ENCODE assay signal across 9 cellular contexts in the genomic region with DNA sequence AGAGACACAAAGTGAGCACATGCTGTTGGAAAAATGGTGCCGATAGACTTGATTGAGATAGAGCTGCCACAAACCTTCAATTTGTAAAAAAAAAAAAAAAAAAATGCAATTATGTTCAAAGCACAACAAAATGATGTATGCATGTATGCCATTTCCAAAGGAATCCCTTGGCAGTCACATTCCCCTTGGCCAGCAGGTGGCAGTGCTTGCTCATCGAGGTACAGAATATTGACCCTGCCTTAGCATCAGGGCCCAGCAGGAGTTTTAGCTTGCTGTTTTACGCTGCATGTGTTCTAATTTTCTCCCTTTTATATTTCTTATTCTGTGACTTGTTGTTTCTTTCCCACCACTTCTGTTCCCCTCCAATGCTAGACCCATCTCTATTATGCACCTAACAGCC. TPM values are rescaled to one million over a fixed set of nuclear protein-coding genes. Genes with fewer than 3 reads are reported as not detected.
DNase-seq lines count a peak whose midpoint lies in the region; ATAC-seq and TF ChIP-seq lines count a peak whose summit lies in the region.
"Had no signal": no experiment of that assay in that cellular context is flagged by ENCODE, and none has a peak within 500 bp of the region (broad histone marks: within the 10 kb centered on the region; RNA-seq: fewer than 3 reads in every experiment).

No MANE protein-coding gene starts in this region.

- H3K27ac Mint-ChIP-seq in activated T-cell treated with anti-CD3 and anti-CD28 coated beads, Interleukin-2, amount 50 U/mL, for 24 hours: peak overlapping the region; percentile 80
- no peak overlapping the region for H3K27ac Mint-ChIP-seq in neural crest cell (ENCODE audit: unreplicated experiment)
- H3K27ac Mint-ChIP-seq: activated naive CD8-positive, alpha-beta T cell had no signal

- TF ChIP-seq POLR2A in stomach (IDR thresholded peaks at IDR 0.05): no peak

- WGBS in stomach, 5 donors: 7 to 24% (median 22%) methylated on average over 3 of the region's 3 CpGs

- no peaks in the 10 kb centered on the region for H3K9me3 Mint-ChIP-seq in activated T-cell treated with anti-CD3 and anti-CD28 coated beads, Interleukin-2, amount 50 U/mL, for 24 hours
- H3K9me3 Mint-ChIP-seq in neural crest cell: peaks cover 7% of the 10 kb centered on the region

- no peaks in the 10 kb centered on the region for H3K4me1 ChIP-seq in stomach

- TF ChIP-seq EP300 in stomach (IDR thresholded peaks at IDR 0.05): no peak

- peak; percentile 42 for DNase-seq in CMK (ENCODE audit: low read depth)
- DNase-seq in HuH-7 (ENCODE audit: low spot score): peak; percentile 22
- peak; percentile 82 for DNase-seq in OCI-M1 (lab: John Stamatoyannopoulos, UW)
- DNase-seq in activated T-cell treated with anti-CD3 and anti-CD28 coated beads, Interleukin-2, amount 50 U/mL, for 24 hours: peak; percentile 83
- peak; percentile 48 for DNase-seq in fibroblast of gingiva (ENCODE audit: low read depth)
- peak; percentile 57 for DNase-seq in neural crest cell (ENCODE audit: low read depth, low spot score)
- DNase-seq in stomach: peak; percentile 76

- intact Hi-C loops in stomach (cut with DNase I; ENCODE audit: low total_unique reads): loop anchor here (10.0 kb wide), 2 partner anchors 79 to 159 kb away; no protein-coding TSS in a partner anchor

- H3K36me3 ChIP-seq in stomach: no peaks in the 10 kb centered on the region

- H3K27ac ChIP-seq in stomach: peak overlapping the region in 2 of 5 donors; percentile 23 to 51

- no peaks in the 10 kb centered on the region for H3K9me3 ChIP-seq in stomach

- H3K27me3 Mint-ChIP-seq in activated T-cell treated with anti-CD3 and anti-CD28 coated beads, Interleukin-2, amount 50 U/mL, for 24 hours: peaks cover 27% of the 10 kb centered on the region
- no peaks in the 10 kb centered on the region for H3K27me3 Mint-ChIP-seq in neural crest cell (ENCODE audit: low read depth)
- H3K27me3 Mint-ChIP-seq: activated naive CD8-positive, alpha-beta T cell had no signal

- H3K4me3 ChIP-seq in stomach: no peak overlapping the region

- H3K36me3 Mint-ChIP-seq in activated T-cell treated with anti-CD3 and anti-CD28 coated beads, Interleukin-2, amount 50 U/mL, for 24 hours (ENCODE audit: low read depth): no peaks in the 10 kb centered on the region
- H3K36me3 Mint-ChIP-seq in neural crest cell (ENCODE audit: low read depth): no peaks in the 10 kb centered on the region
- H3K36me3 Mint-ChIP-seq: activated naive CD8-positive, alpha-beta T cell had no signal

- H3K27me3 ChIP-seq in stomach: peaks cover 0 to 9% (median 0%) of the 10 kb centered on the region in 3 donors

- peaks cover 19% of the 10 kb centered on the region for H3K4me1 Mint-ChIP-seq in activated T-cell treated with anti-CD3 and anti-CD28 coated beads, Interleukin-2, amount 50 U/mL, for 24 hours (ENCODE audit: low read depth)
- H3K4me1 Mint-ChIP-seq in neural crest cell: no peaks in the 10 kb centered on the region

- TF ChIP-seq CTCF in neural crest cell (conservative IDR thresholded peaks at IDR 0.05) (peak; percentile 76), stomach (IDR thresholded peaks at IDR 0.05) (peak in 5 of 7 experiments; percentile 66 to 81 (median 68))

- no peak overlapping the region for H3K4me3 Mint-ChIP-seq in activated T-cell treated with anti-CD3 and anti-CD28 coated beads, Interleukin-2, amount 50 U/mL, for 24 hours
- H3K4me3 Mint-ChIP-seq in neural crest cell: no peak overlapping the region
- H3K4me3 Mint-ChIP-seq: activated naive CD8-positive, alpha-beta T cell had no signal

- peak; percentile 67 for ATAC-seq in GM21360 (IDR thresholded peaks at IDR 0.05; ENCODE audit: unreplicated experiment)

RNA-seq across cellular contexts. Expression of a gene that starts 34.5 kb away (rescaled TPM):
- total RNA-seq in neural crest cell: not detected in 2 replicates
- total RNA-seq in stomach: 10 to 100 TPM in 1 of 5 donors, 1 to 10 TPM in 3, under 1 TPM in 1; 0.58 to 24.4 (median 3.1) TPM
- 1 to 10 TPM; 1.7 to 4.7 (median 3.8) TPM for polyA plus RNA-seq in stomach

RNA-seq across cellular contexts. Expression of a gene that starts 59.8 kb away (rescaled TPM):
- total RNA-seq in neural crest cell: 0.12 and 0.20 TPM in 2 replicates
- 10 to 100 TPM; 10.5 to 47.7 (median 17.0) TPM for total RNA-seq in stomach
- polyA plus RNA-seq in stomach: 10 to 100 TPM in 1 of 3 donors, 1 to 10 TPM in 2; 1.1 to 11.9 (median 2.2) TPM

Comparison
In these comparisons a context has a peak if more than half of its experiments do, and no peak if none do; other contexts are left out.
1. DNase-seq: peak in every context shown above with its lines; median percentile 83 in activated T-cell treated with anti-CD3 and anti-CD28 coated beads, Interleukin-2, amount 50 U/mL, for 24 hours; 82 in OCI-M1; 76 in stomach; 57 in neural crest cell; 48 in fibroblast of gingiva; 42 in CMK; 22 in HuH-7.